In the genomic region with DNA sequence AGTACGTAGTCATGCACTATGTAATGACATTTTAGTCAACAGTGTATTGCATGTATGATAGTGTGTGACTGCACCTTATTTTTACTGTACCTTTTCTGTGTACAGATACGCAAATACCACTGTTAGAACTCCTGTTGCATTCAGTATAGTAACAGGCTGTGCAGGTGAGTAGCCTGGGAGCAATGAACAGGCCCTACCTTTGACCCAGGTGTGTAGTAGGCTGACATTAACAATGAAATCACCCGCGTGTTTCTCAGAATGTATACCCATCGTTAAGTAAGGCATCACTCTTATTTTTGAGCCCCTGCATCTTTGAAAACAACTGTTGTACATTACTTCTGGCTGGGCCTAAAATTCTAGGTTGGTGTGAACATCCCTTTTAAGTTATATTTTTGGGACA, we compare ENCODE assay signal across 18 cellular contexts. TPM values are rescaled to one million over a fixed set of nuclear protein-coding genes. Genes with fewer than 3 reads are reported as not detected.
DNase-seq lines count a peak whose midpoint lies in the region; ATAC-seq, FAIRE-seq and TF ChIP-seq lines count a peak whose summit lies in the region.
"Had no signal": no experiment of that assay in that cellular context is flagged by ENCODE, and none has a peak within 500 bp of the region (broad histone marks: within the 10 kb centered on the region; RNA-seq: fewer than 3 reads in every experiment).

No MANE protein-coding gene starts in this region.

- no peaks in the 10 kb centered on the region for H3K79me2 ChIP-seq in K562 (ENCODE audit: control insufficient read depth, insufficient read depth, low read length)

- H3K4me1 Mint-ChIP-seq in activated CD4-positive, alpha-beta T cell treated with anti-CD3 and anti-CD28 coated beads, Interleukin-2, amount 10 ng/mL, durations not matched to agents 7 days and 5 days = no peaks in the 10 kb centered on the region
- H3K4me1 Mint-ChIP-seq in activated CD4-positive, alpha-beta T cell treated with anti-CD3 and anti-CD28 coated beads for 36 hours = no peaks in the 10 kb centered on the region
- H3K4me1 Mint-ChIP-seq in CD8-positive, alpha-beta memory T cell = no peaks in the 10 kb centered on the region

- H3K9ac ChIP-seq in K562 (ENCODE audit: insufficient read depth in 1 of 2, low read depth in 2 of 2, low read length in 2 of 2) = no peak overlapping the region
- H3K9ac ChIP-seq: BLaER1 had no signal

- in situ Hi-C loops in K562 (cut with MboI) = no loop called here

- no peak for FAIRE-seq in K562 (lab: Jason Lieb, UNC)
- FAIRE-seq: GM12892 had no signal

- no peaks in the 10 kb centered on the region for H3K27me3 Mint-ChIP-seq in activated CD4-positive, alpha-beta T cell treated with anti-CD3 and anti-CD28 coated beads, Interleukin-2, amount 10 ng/mL, durations not matched to agents 7 days and 5 days
- H3K27me3 Mint-ChIP-seq in activated CD4-positive, alpha-beta T cell treated with anti-CD3 and anti-CD28 coated beads for 36 hours = no peaks in the 10 kb centered on the region
- no peaks in the 10 kb centered on the region for H3K27me3 Mint-ChIP-seq in CD8-positive, alpha-beta memory T cell

- no peak for ATAC-seq in activated CD4-positive, alpha-beta T cell treated with anti-CD3 and anti-CD28 coated beads for 36 hours
- no peak for ATAC-seq in K562
- ATAC-seq in GM18909 (IDR thresholded peaks at IDR 0.05; ENCODE audit: poor library complexity, unreplicated experiment) = no peak

- no peak overlapping the region for H3K4me3 ChIP-seq in CD8-positive, alpha-beta memory T cell (ENCODE audit: low read length)
- H3K4me3 ChIP-seq in K562 (no peak overlapping the region), neutrophil (ENCODE audit: low read depth in 1 of 2, low read length in 1 of 2) (no peak overlapping the region)
- H3K4me3 ChIP-seq: BLaER1 had no signal

- intact Hi-C loops in activated CD4-positive, alpha-beta T cell treated with anti-CD3 and anti-CD28 coated beads for 36 hours (cut with DNase I, micrococcal nuclease) = no loop called here
- intact Hi-C loops in K562 (cut with micrococcal nuclease) = no loop called here

- H3K9me3 ChIP-seq in CD8-positive, alpha-beta memory T cell (ENCODE audit: low read length) = no peaks in the 10 kb centered on the region
- no peaks in the 10 kb centered on the region for H3K9me3 ChIP-seq in K562 (replicated peaks; ENCODE audit: control insufficient read depth, insufficient read depth, low read depth, low read length)
- no peaks in the 10 kb centered on the region for H3K9me3 ChIP-seq in neutrophil
- H3K9me3 ChIP-seq: BLaER1 had no signal

- H3K36me3 ChIP-seq in CD8-positive, alpha-beta memory T cell (ENCODE audit: insufficient read depth, low read length) = peaks cover 28% of the 10 kb centered on the region
- H3K36me3 ChIP-seq in K562 (ENCODE audit: control insufficient read depth, insufficient read depth, low read length) = peaks cover 89% of the 10 kb centered on the region
- peaks cover 99% of the 10 kb centered on the region for H3K36me3 ChIP-seq in neutrophil

- DNase-seq in activated CD4-positive, alpha-beta T cell treated with anti-CD3 and anti-CD28 coated beads, Interleukin-2, amount 10 ng/mL, durations not matched to agents 7 days and 5 days = no peak
- no peak for DNase-seq in activated CD4-positive, alpha-beta T cell treated with anti-CD3 and anti-CD28 coated beads for 36 hours
- DNase-seq in CD8-positive, alpha-beta memory T cell = no peak
- DNase-seq in K562 (ENCODE audit: extremely low read depth in 1 of 4, low spot score in 3 of 4) (no peak), SIG-M5 (lab: John Stamatoyannopoulos, UW) (no peak), retina (no peak)
- DNase-seq: DMS153, H7, NCI-H1417 treated with DMSO at 0.1 percent for 48 hours, NCI-H1930, NCI-H2171, NCI-H446 treated with DMSO at 0.1 percent for 48 hours, OCI-M1, SHP77 treated with DMSO at 0.1 percent for 48 hours had no signal

- H3K4me2 ChIP-seq in K562 (ENCODE audit: insufficient read depth, low read length) = no peak overlapping the region
- H3K4me2 ChIP-seq: BLaER1 had no signal

- TF ChIP-seq RAD21 in K562 (CRISPR knock-in tag; conservative IDR thresholded peaks at IDR 0.05 in 1 of 2, IDR thresholded peaks at IDR 0.05 in 1 of 2) = no peak

- no peak overlapping the region for H3K4me3 Mint-ChIP-seq in activated CD4-positive, alpha-beta T cell treated with anti-CD3 and anti-CD28 coated beads, Interleukin-2, amount 10 ng/mL, durations not matched to agents 7 days and 5 days
- no peak overlapping the region for H3K4me3 Mint-ChIP-seq in activated CD4-positive, alpha-beta T cell treated with anti-CD3 and anti-CD28 coated beads for 36 hours
- H3K4me3 Mint-ChIP-seq in CD8-positive, alpha-beta memory T cell = no peak overlapping the region

- H3K36me3 Mint-ChIP-seq in activated CD4-positive, alpha-beta T cell treated with anti-CD3 and anti-CD28 coated beads, Interleukin-2, amount 10 ng/mL, durations not matched to agents 7 days and 5 days (ENCODE audit: low read depth) = peaks cover 53% of the 10 kb centered on the region
- peaks cover 59% of the 10 kb centered on the region for H3K36me3 Mint-ChIP-seq in activated CD4-positive, alpha-beta T cell treated with anti-CD3 and anti-CD28 coated beads for 36 hours (ENCODE audit: low read depth)
- H3K36me3 Mint-ChIP-seq in CD8-positive, alpha-beta memory T cell = peaks cover 8 to 82% (median 18%) of the 10 kb centered on the region in 3 donors

- no peaks in the 10 kb centered on the region for H3K4me1 ChIP-seq in CD8-positive, alpha-beta memory T cell (ENCODE audit: insufficient read depth, low read length)
- peaks cover 0 to 10% of the 10 kb centered on the region in 2 experiments; a peak in 1 of 5 replicates for H3K4me1 ChIP-seq in K562 (replicated peaks in 1 of 2; ENCODE audit: control insufficient read depth in 2 of 2, insufficient read depth in 2 of 2, low read length in 2 of 2)
- peaks cover 4 to 9% of the 10 kb centered on the region in 2 experiments for H3K4me1 ChIP-seq in neutrophil (ENCODE audit: control insufficient read depth in 1 of 2, insufficient read depth in 1 of 2, low read depth in 1 of 2, low read length in 1 of 2)

- POLR2A ChIA-PET in activated CD4-positive, alpha-beta T cell treated with anti-CD3 and anti-CD28 coated beads, Interleukin-2, amount 10 ng/mL, durations not matched to agents 7 days and 5 days (lab: Charles Lee) = no interaction called here
- POLR2A ChIA-PET in activated CD4-positive, alpha-beta T cell treated with anti-CD3 and anti-CD28 coated beads for 36 hours (lab: Charles Lee) = interaction anchor here (0.6 kb wide), 1 partner anchor 9 kb away, joined by 4 read pairs; no protein-coding TSS in a partner anchor
- POLR2A ChIA-PET in CD8-positive, alpha-beta memory T cell (lab: Charles Lee) = no interaction called here
- POLR2A ChIA-PET in K562 (lab: Yijun Ruan, JAX) = no interaction called here

- 95% methylated on average over 5 of the region's 5 CpGs for WGBS in K562 (ENCODE audit: insufficient coverage, low coverage, missing lambda C conversion rate)

- TF ChIP-seq CTCF in K562 (IDR thresholded peaks at IDR 0.05 in 2 of 3, conservative IDR thresholded peaks at IDR 0.05 in 1 of 3; ENCODE audit: insufficient read depth in 2 of 3, low read depth in 1 of 3, low read length in 3 of 3) (no peak), neutrophil (IDR thresholded peaks at IDR 0.05) (no peak)

- CTCF ChIA-PET in activated CD4-positive, alpha-beta T cell treated with anti-CD3 and anti-CD28 coated beads, Interleukin-2, amount 10 ng/mL, durations not matched to agents 7 days and 5 days (lab: Charles Lee) = interaction anchor here (0.8 kb wide), 1 partner anchor 17 kb away, joined by 3 read pairs; no protein-coding TSS in a partner anchor
- CTCF ChIA-PET in activated CD4-positive, alpha-beta T cell treated with anti-CD3 and anti-CD28 coated beads for 36 hours (lab: Charles Lee) = interaction anchor here (0.6 kb wide), 1 partner anchor 15 kb away, joined by 4 read pairs; no protein-coding TSS in a partner anchor
- CTCF ChIA-PET in CD8-positive, alpha-beta memory T cell (lab: Charles Lee) = no interaction called here
- CTCF ChIA-PET in K562 (lab: Yijun Ruan, JAX; ENCODE audit: low intra/inter-chr PET ratio) = no interaction called here

- H2AFZ ChIP-seq in K562 (ENCODE audit: low read depth, low read length) = no peak overlapping the region

- no peaks in the 10 kb centered on the region for H3K9me1 ChIP-seq in K562 (ENCODE audit: control insufficient read depth, insufficient read depth, low read length)

- H4K20me1 ChIP-seq in K562 (replicated peaks; ENCODE audit: control insufficient read depth, insufficient read depth, low read length) = no peaks in the 10 kb centered on the region

- no peak overlapping the region for H3K27ac ChIP-seq in CD8-positive, alpha-beta memory T cell (ENCODE audit: low read depth, low read length)
- H3K27ac ChIP-seq in K562 (ENCODE audit: extremely low read depth, low read depth, low read length) = no peak overlapping the region
- H3K27ac ChIP-seq in neutrophil = peak overlapping the region; percentile 31
- H3K27ac ChIP-seq: BLaER1 had no signal

- no peaks in the 10 kb centered on the region for H3K9me3 Mint-ChIP-seq in activated CD4-positive, alpha-beta T cell treated with anti-CD3 and anti-CD28 coated beads, Interleukin-2, amount 10 ng/mL, durations not matched to agents 7 days and 5 days
- no peaks in the 10 kb centered on the region for H3K9me3 Mint-ChIP-seq in activated CD4-positive, alpha-beta T cell treated with anti-CD3 and anti-CD28 coated beads for 36 hours (ENCODE audit: low read depth)
- H3K9me3 Mint-ChIP-seq in CD8-positive, alpha-beta memory T cell = no peaks in the 10 kb centered on the region

- TF ChIP-seq POLR2A in K562 (conservative IDR thresholded peaks at IDR 0.05) = no peak

- no peaks in the 10 kb centered on the region for H3K27me3 ChIP-seq in CD8-positive, alpha-beta memory T cell (ENCODE audit: insufficient read depth, low read length, poor library complexity, severe bottlenecking)
- H3K27me3 ChIP-seq in K562 (ENCODE audit: control insufficient read depth in 2 of 2, insufficient read depth in 2 of 2, low read length in 2 of 2) (no peaks in the 10 kb centered on the region), neutrophil (no peaks in the 10 kb centered on the region)
- H3K27me3 ChIP-seq: BLaER1 had no signal

- no peak for TF ChIP-seq EP300 in K562 (IDR thresholded peaks at IDR 0.05; ENCODE audit: low read length)

- BruUV-seq in K562 (replicated peaks; lab: Mats Ljungman, UMichigan) = no TSS peak

- H3K27ac Mint-ChIP-seq in activated CD4-positive, alpha-beta T cell treated with anti-CD3 and anti-CD28 coated beads, Interleukin-2, amount 10 ng/mL, durations not matched to agents 7 days and 5 days = peak overlapping the region; percentile 11
- no peak overlapping the region for H3K27ac Mint-ChIP-seq in activated CD4-positive, alpha-beta T cell treated with anti-CD3 and anti-CD28 coated beads for 36 hours
- peak overlapping the region in 5 of 8 donors; percentile 11 to 48 (median 46) for H3K27ac Mint-ChIP-seq in CD8-positive, alpha-beta memory T cell

RNA-seq across cellular contexts. Expression of a gene that starts 31.8 kb away (rescaled TPM):
- total RNA-seq in activated CD4-positive, alpha-beta T cell treated with anti-CD3 and anti-CD28 coated beads, Interleukin-2, amount 10 ng/mL, durations not matched to agents 7 days and 5 days = 100 to 1,000 TPM; 170 to 187 TPM
- total RNA-seq in activated CD4-positive, alpha-beta T cell treated with anti-CD3 and anti-CD28 coated beads for 36 hours = 100 to 1,000 TPM; 173 to 208 TPM
- total RNA-seq in CD8-positive, alpha-beta memory T cell = 100 to 1,000 TPM; 224 to 231 TPM
- 299 TPM for polyA plus RNA-seq in CD8-positive, alpha-beta memory T cell
- 133 and 135 TPM in 2 replicates for total RNA-seq in K562 (2011; cell fraction: chromatin; rRNA removed; ENCODE audit: low replicate concordance)
- total RNA-seq in K562 (2011; cell fraction: nucleolus; rRNA removed) = 83.3 and 83.4 TPM in 2 replicates
- total RNA-seq in K562 (2011; cell fraction: nucleoplasm; rRNA removed) = 95.7 and 122 TPM in 2 replicates
- total RNA-seq in K562 (2014; rRNA removed) (105 and 146 TPM in 2 replicates), K562 (2014; rRNA removed; fragmentation: Illumina TruSeq; extraction: Trizol) (126 and 149 TPM in 2 replicates), K562 (2015; rRNA removed; fragmentation: Illumina TruSeq; extraction: Trizol) (90.9 and 91.5 TPM in 2 replicates), K562 (2021) (220 and 225 TPM in 2 replicates)
- polyA plus RNA-seq in K562 (2011; rRNA removed) (177 and 205 TPM in 2 replicates), K562 (2014; fragmentation: Illumina TruSeq; extraction: Trizol) (220 and 241 TPM in 2 replicates), K562 (2014; fragmentation: Nextera tagmentation; extraction: Ambion mirVana) (10 to 100 TPM; 78.5 to 90.7 TPM), K562 (2014; rRNA removed) (148 and 163 TPM in 2 replicates)
- 96.2 and 169 TPM in 2 replicates for polyA plus RNA-seq in K562 (2011; cell fraction: cytosol; rRNA removed)
- polyA plus RNA-seq in K562 (2011; cell fraction: nucleus; rRNA removed) = 62.4 and 100 TPM in 2 replicates
- polyA plus RNA-seq in K562 (2012) = 201 and 203 TPM in 2 replicates
- 310 and 404 TPM in 2 replicates for polyA minus RNA-seq in K562 (2011; rRNA and poly(A)+ RNA removed)
- 91.2 and 105 TPM in 2 replicates for polyA minus RNA-seq in K562 (2011; cell fraction: cytosol; rRNA and poly(A)+ RNA removed)
- polyA minus RNA-seq in K562 (2011; cell fraction: nucleus; rRNA and poly(A)+ RNA removed) = 20.2 and 37.2 TPM in 2 replicates

RNA-seq across cellular contexts. Expression of a gene that starts 41.6 kb away (rescaled TPM):
- 10 to 100 TPM; 18.3 to 22.4 TPM for total RNA-seq in activated CD4-positive, alpha-beta T cell treated with anti-CD3 and anti-CD28 coated beads, Interleukin-2, amount 10 ng/mL, durations not matched to agents 7 days and 5 days
- 10 to 100 TPM in 1 of 2 experiments, 1 to 10 TPM in 1; 9.8 to 15.2 TPM for total RNA-seq in activated CD4-positive, alpha-beta T cell treated with anti-CD3 and anti-CD28 coated beads for 36 hours
- 10 to 100 TPM; 16.1 to 16.4 TPM for total RNA-seq in CD8-positive, alpha-beta memory T cell
- polyA plus RNA-seq in CD8-positive, alpha-beta memory T cell = 9.7 TPM
- total RNA-seq in K562 (2011; cell fraction: chromatin; rRNA removed; ENCODE audit: low replicate concordance) = 63.0 and 140 TPM in 2 replicates
- total RNA-seq in K562 (2011; cell fraction: nucleolus; rRNA removed) = 64.6 and 66.9 TPM in 2 replicates
- 67.4 and 68.4 TPM in 2 replicates for total RNA-seq in K562 (2011; cell fraction: nucleoplasm; rRNA removed)
- total RNA-seq in K562 (2014; rRNA removed) = 9.4 and 11.3 TPM in 2 replicates
- total RNA-seq in K562 (2014; rRNA removed; fragmentation: Illumina TruSeq; extraction: Trizol) = 4.1 and 5.8 TPM in 2 replicates
- total RNA-seq in K562 (2015; rRNA removed; fragmentation: Illumina TruSeq; extraction: Trizol) = 9.4 and 9.7 TPM in 2 replicates
- 16.3 and 16.4 TPM in 2 replicates for total RNA-seq in K562 (2021)
- 12.0 and 15.8 TPM in 2 replicates for polyA plus RNA-seq in K562 (2011; rRNA removed)
- polyA plus RNA-seq in K562 (2011; cell fraction: cytosol; rRNA removed) = 15.1 and 17.4 TPM in 2 replicates
- 31.9 and 32.2 TPM in 2 replicates for polyA plus RNA-seq in K562 (2011; cell fraction: nucleus; rRNA removed)
- 7.4 and 10.0 TPM in 2 replicates for polyA plus RNA-seq in K562 (2012)
- 7.8 and 8.9 TPM in 2 replicates for polyA plus RNA-seq in K562 (2014; fragmentation: Illumina TruSeq; extraction: Trizol)
- 1 to 10 TPM in 1 of 2 experiments, under 1 TPM in 1; 0.92 to 1.0 TPM for polyA plus RNA-seq in K562 (2014; fragmentation: Nextera tagmentation; extraction: Ambion mirVana)
- polyA plus RNA-seq in K562 (2014; rRNA removed) = 9.3 and 9.5 TPM in 2 replicates
- polyA minus RNA-seq in K562 (2011; rRNA and poly(A)+ RNA removed) = 30.5 and 33.7 TPM in 2 replicates
- polyA minus RNA-seq in K562 (2011; cell fraction: cytosol; rRNA and poly(A)+ RNA removed) = 20.4 and 27.9 TPM in 2 replicates
- polyA minus RNA-seq in K562 (2011; cell fraction: nucleus; rRNA and poly(A)+ RNA removed) = 20.7 and 23.4 TPM in 2 replicates

RNA-seq across cellular contexts. Expression of a gene that starts 57.4 kb away (rescaled TPM):
- total RNA-seq in activated CD4-positive, alpha-beta T cell treated with anti-CD3 and anti-CD28 coated beads, Interleukin-2, amount 10 ng/mL, durations not matched to agents 7 days and 5 days = 10 to 100 TPM; 11.2 to 17.2 TPM
- 10 to 100 TPM; 10.1 to 25.4 TPM for total RNA-seq in activated CD4-positive, alpha-beta T cell treated with anti-CD3 and anti-CD28 coated beads for 36 hours
- 10 to 100 TPM; 15.8 to 16.7 TPM for total RNA-seq in CD8-positive, alpha-beta memory T cell
- polyA plus RNA-seq in CD8-positive, alpha-beta memory T cell = 5.5 TPM
- 5.2 and 6.2 TPM in 2 replicates for total RNA-seq in K562 (2011; cell fraction: chromatin; rRNA removed; ENCODE audit: low replicate concordance)
- total RNA-seq in K562 (2011; cell fraction: nucleolus; rRNA removed) = 4.0 and 4.3 TPM in 2 replicates
- total RNA-seq in K562 (2011; cell fraction: nucleoplasm; rRNA removed) = 5.0 and 5.1 TPM in 2 replicates
- 5.8 and 15.2 TPM in 2 replicates for total RNA-seq in K562 (2014; rRNA removed)
- total RNA-seq in K562 (2014; rRNA removed; fragmentation: Illumina TruSeq; extraction: Trizol) = 5.5 and 6.0 TPM in 2 replicates
- 6.1 and 7.1 TPM in 2 replicates for total RNA-seq in K562 (2015; rRNA removed; fragmentation: Illumina TruSeq; extraction: Trizol)
- 7.8 and 11.4 TPM in 2 replicates for total RNA-seq in K562 (2021)
- 10.4 and 12.1 TPM in 2 replicates for polyA plus RNA-seq in K562 (2011; rRNA removed)
- 7.3 and 8.0 TPM in 2 replicates for polyA plus RNA-seq in K562 (2011; cell fraction: cytosol; rRNA removed)
- polyA plus RNA-seq in K562 (2011; cell fraction: nucleus; rRNA removed) = 3.4 and 5.9 TPM in 2 replicates
- 7.0 and 10.8 TPM in 2 replicates for polyA plus RNA-seq in K562 (2012)
- polyA plus RNA-seq in K562 (2014; fragmentation: Illumina TruSeq; extraction: Trizol) = 6.7 and 7.2 TPM in 2 replicates
- 1 to 10 TPM in 1 of 2 experiments, under 1 TPM in 1; 0.92 to 1.1 TPM for polyA plus RNA-seq in K562 (2014; fragmentation: Nextera tagmentation; extraction: Ambion mirVana)
- polyA plus RNA-seq in K562 (2014; rRNA removed) = 4.6 and 4.8 TPM in 2 replicates
- polyA minus RNA-seq in K562 (2011; rRNA and poly(A)+ RNA removed) = 9.0 and 9.9 TPM in 2 replicates
- 8.9 and 10.0 TPM in 2 replicates for polyA minus RNA-seq in K562 (2011; cell fraction: cytosol; rRNA and poly(A)+ RNA removed)
- polyA minus RNA-seq in K562 (2011; cell fraction: nucleus; rRNA and poly(A)+ RNA removed) = 2.2 and 3.1 TPM in 2 replicates

Comparison
In these comparisons a context has a peak if more than half of its experiments do, and no peak if none do; other contexts are left out.
1. CTCF ChIA-PET loops: an anchor here in activated CD4-positive, alpha-beta T cell treated with anti-CD3 and anti-CD28 coated beads, Interleukin-2, amount 10 ng/mL, durations not matched to agents 7 days and 5 days (0.8 kb wide) and activated CD4-positive, alpha-beta T cell treated with anti-CD3 and anti-CD28 coated beads for 36 hours (0.6 kb wide); none called in CD8-positive, alpha-beta memory T cell and K562.